ENCODE assay signal across 32 cellular contexts in genomic region chr11:110805764-110806163, GRCh38.
"Had no signal": no experiment of that assay in that cellular context is flagged by ENCODE, and none has a peak within 500 bp of the region (broad histone marks: within the 10 kb centered on the region; RNA-seq: fewer than 3 reads in every experiment).

No MANE protein-coding gene starts in this region.

- H3K27ac ChIP-seq: neural progenitor cell, ovary, parathyroid adenoma, psoas muscle, skin epidermis, spleen, suprapubic skin, thoracic aorta, thyroid gland, tibial nerve, upper lobe of right lung, uterus had no signal

- H3K36me3 ChIP-seq: neural progenitor cell, ovary, spleen, suprapubic skin, thoracic aorta, thyroid gland, tibial nerve, upper lobe of right lung, uterus had no signal

- DNase-seq: naive thymus-derived CD4-positive, alpha-beta T cell; natural killer cell; occipital lobe; ovary; posterior cingulate gyrus; psoas muscle; right cardiac atrium; spleen; stimulated activated CD4-positive, alpha-beta T cell treated with anti-CD3 and anti-CD28 coated beads, Interleukin-12 subunit alpha, Interleukin-12 subunit beta, amount 100 ng/mL, for 4 hours; stimulated activated CD4-positive, alpha-beta T cell treated with anti-CD3 and anti-CD28 coated beads, Interleukin-1b, Interleukin-23, amount 100 ng/mL, for 48 hours; stimulated activated CD4-positive, alpha-beta T cell treated with anti-CD3 and anti-CD28 coated beads, Interleukin-4, amount 100 ng/mL, for 1 hour; stimulated activated CD4-positive, alpha-beta T cell treated with anti-CD3 and anti-CD28 coated beads, Interleukin-4, amount 100 ng/mL, for 4 hours; stimulated activated CD8-positive, alpha-beta memory T cell treated with anti-CD3 and anti-CD28 coated beads, Interleukin-4, amount 100 ng/mL, for 48 hours; stimulated activated naive CD4-positive, alpha-beta T cell; stimulated activated naive CD8-positive, alpha-beta T cell treated with anti-CD3 and anti-CD28 coated beads, Interleukin-15, amount 100 ng/mL, for 72 hours; stimulated activated naive CD8-positive, alpha-beta T cell treated with anti-CD3 and anti-CD28 coated beads, Interleukin-15, Interleukin-2, amounts not matched to agents 100 U/mL and 50 U/mL, for 24 hours; substantia nigra; thyroid gland; upper lobe of right lung; uterus had no signal

- H3K36me3 Mint-ChIP-seq: naive thymus-derived CD4-positive, alpha-beta T cell; natural killer cell; neural progenitor cell; stimulated activated memory B cell treated with anti-CD40 and anti-IgM and Interleukin-4, amounts not matched to agents 10 μg/mL and 1 μg/mL and 100 μg/mL, for 72 hours; type B pancreatic cell had no signal

- H3K9me3 Mint-ChIP-seq: naive thymus-derived CD4-positive, alpha-beta T cell; nephron; neural progenitor cell; stimulated activated memory B cell treated with anti-CD40 and anti-IgM and Interleukin-4, amounts not matched to agents 10 μg/mL and 1 μg/mL and 100 μg/mL, for 72 hours; stimulated activated naive CD8-positive, alpha-beta T cell treated with anti-CD3 and anti-CD28 coated beads, Interleukin-15, amount 100 ng/mL, for 72 hours; type B pancreatic cell had no signal

- H3K9me3 ChIP-seq: ovary, psoas muscle, spleen, suprapubic skin, thoracic aorta, thyroid gland, tibial nerve, upper lobe of right lung, uterus had no signal

- H3K4me1 ChIP-seq: neural progenitor cell, parathyroid adenoma, psoas muscle, spleen, suprapubic skin, thyroid gland, tibial nerve, upper lobe of right lung, uterus had no signal

- H3K4me3 ChIP-seq: neural progenitor cell, ovary, psoas muscle, skin epidermis, smooth muscle cell, spleen, suprapubic skin, thoracic aorta, thyroid gland, tibial nerve, upper lobe of right lung, uterus had no signal

- ATAC-seq: naive thymus-derived CD4-positive, alpha-beta T cell; natural killer cell; psoas muscle; right cardiac atrium; sciatic nerve; stimulated activated memory B cell treated with anti-CD40 and anti-IgM and Interleukin-4, amounts not matched to agents 10 μg/mL and 1 μg/mL and 100 μg/mL, for 72 hours; stimulated activated naive CD8-positive, alpha-beta T cell treated with anti-CD3 and anti-CD28 coated beads, Interleukin-15, amount 100 ng/mL, for 72 hours; stimulated activated naive CD8-positive, alpha-beta T cell treated with anti-CD3 and anti-CD28 coated beads, Interleukin-15, Interleukin-2, amounts not matched to agents 100 U/mL and 50 U/mL, for 24 hours; upper lobe of right lung had no signal

- H3K27me3 ChIP-seq: neural progenitor cell, ovary, suprapubic skin, thyroid gland, tibial nerve, upper lobe of right lung, uterus had no signal

- H3K4me3 Mint-ChIP-seq: naive thymus-derived CD4-positive, alpha-beta T cell; natural killer cell; nephron; neural progenitor cell; stimulated activated memory B cell treated with anti-CD40 and anti-IgM and Interleukin-4, amounts not matched to agents 10 μg/mL and 1 μg/mL and 100 μg/mL, for 72 hours; stimulated activated naive CD8-positive, alpha-beta T cell treated with anti-CD3 and anti-CD28 coated beads, Interleukin-15, amount 100 ng/mL, for 72 hours; type B pancreatic cell had no signal

- H3K4me1 Mint-ChIP-seq: naive thymus-derived CD4-positive, alpha-beta T cell; natural killer cell; nephron; neural progenitor cell; stimulated activated naive CD8-positive, alpha-beta T cell treated with anti-CD3 and anti-CD28 coated beads, Interleukin-15, amount 100 ng/mL, for 72 hours had no signal

- H3K27ac Mint-ChIP-seq: naive thymus-derived CD4-positive, alpha-beta T cell; natural killer cell; nephron; neural progenitor cell; progenitor cell of endocrine pancreas; stimulated activated memory B cell treated with anti-CD40 and anti-IgM and Interleukin-4, amounts not matched to agents 10 μg/mL and 1 μg/mL and 100 μg/mL, for 72 hours; stimulated activated naive CD8-positive, alpha-beta T cell treated with anti-CD3 and anti-CD28 coated beads, Interleukin-15, amount 100 ng/mL, for 72 hours; type B pancreatic cell had no signal

- H3K27me3 Mint-ChIP-seq: progenitor cell of endocrine pancreas; stimulated activated memory B cell treated with anti-CD40 and anti-IgM and Interleukin-4, amounts not matched to agents 10 μg/mL and 1 μg/mL and 100 μg/mL, for 72 hours; type B pancreatic cell had no signal
